ENCODE assay signal across 11 cellular contexts in the genomic region with DNA sequence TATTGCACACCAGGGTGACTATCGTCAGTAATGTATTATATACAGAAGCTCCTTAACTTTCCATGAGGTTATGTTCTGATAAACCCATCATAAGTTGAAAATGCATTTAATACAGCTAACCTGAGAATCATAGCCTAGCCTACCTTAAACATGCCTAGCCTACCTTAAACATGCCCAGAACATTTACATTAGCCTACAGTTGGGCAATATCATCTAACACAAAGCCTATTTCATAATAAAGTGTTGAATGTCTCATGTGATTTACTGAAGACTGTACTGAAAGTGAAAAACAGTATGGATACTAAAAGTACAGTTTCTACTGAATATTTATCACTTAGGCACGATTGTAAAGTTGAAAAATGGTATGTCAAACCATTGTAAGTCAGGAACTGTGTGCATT. TPM values are rescaled to one million over a fixed set of nuclear protein-coding genes. Genes with fewer than 3 reads are reported as not detected.
DNase-seq lines count a peak whose midpoint lies in the region; ATAC-seq, FAIRE-seq and TF ChIP-seq lines count a peak whose summit lies in the region.
"Had no signal": no experiment of that assay in that cellular context is flagged by ENCODE, and none has a peak within 500 bp of the region (broad histone marks: within the 10 kb centered on the region; RNA-seq: fewer than 3 reads in every experiment).

No MANE protein-coding gene starts in this region.

- H3K79me2 ChIP-seq in K562 (ENCODE audit: control insufficient read depth, insufficient read depth, low read length): peaks cover 3% of the 10 kb centered on the region; the same call in 2 of the 3 replicates

- DNase-seq in K562 (ENCODE audit: extremely low read depth in 1 of 4, low spot score in 3 of 4) (no peak), naive B cell (no peak), glutamatergic neuron (no peak), islet precursor cell (no peak), left cardiac atrium (no peak)
- no peak for DNase-seq in stimulated activated CD4-positive, alpha-beta T cell treated with anti-CD3 and anti-CD28 coated beads, Interleukin-4, amount 100 ng/mL, for 4 hours

- H3K9ac ChIP-seq in BLaER1 treated with 17β-estradiol and CSF1 and Interleukin-3, amounts not matched to agents 10 nM and 100 nM: peak overlapping the region in 5 of 11 experiments; percentile 79 to 84 (median 83); a peak in 6 of 22 replicates
- H3K9ac ChIP-seq in HUES6 (ENCODE audit: low read length) (no peak overlapping the region), K562 (ENCODE audit: insufficient read depth in 1 of 2, low read depth in 2 of 2, low read length in 2 of 2) (no peak overlapping the region)

- peaks cover 0 to 10% (median under 1%) of the 10 kb centered on the region in 11 experiments; a peak in 7 of 22 replicates for H3K36me3 ChIP-seq in BLaER1 treated with 17β-estradiol and CSF1 and Interleukin-3, amounts not matched to agents 10 nM and 100 nM
- H3K36me3 ChIP-seq in HUES6 (ENCODE audit: control insufficient read depth, insufficient read depth, low read length) (no peaks in the 10 kb centered on the region), K562 (ENCODE audit: control insufficient read depth, insufficient read depth, low read length) (no peaks in the 10 kb centered on the region)

- CTCF ChIA-PET in K562 (lab: Yijun Ruan, JAX; ENCODE audit: low intra/inter-chr PET ratio): no interaction called here

- no peaks in the 10 kb centered on the region for H3K27me3 ChIP-seq in BLaER1 treated with 17β-estradiol and CSF1 and Interleukin-3, amounts not matched to agents 10 nM and 100 nM
- H3K27me3 ChIP-seq in HUES6 (ENCODE audit: control insufficient read depth, insufficient read depth, low read length) (no peaks in the 10 kb centered on the region), K562 (ENCODE audit: control insufficient read depth in 2 of 2, insufficient read depth in 2 of 2, low read length in 2 of 2) (no peaks in the 10 kb centered on the region)

- POLR2A ChIA-PET in K562 (lab: Yijun Ruan, JAX): interaction anchor here (0.7 to 3.1 kb wide), 5 partner anchors 10 to 299 kb away, joined by 3 to 11 read pairs (median 3); no protein-coding TSS in a partner anchor

- peak overlapping the region; percentile 88 to 99 (median 96) for H3K4me3 Mint-ChIP-seq in naive B cell
- H3K4me3 Mint-ChIP-seq in glutamatergic neuron (ENCODE audit: unreplicated experiment): no peak overlapping the region

- no peak for FAIRE-seq in K562 (lab: Jason Lieb, UNC)

- TF ChIP-seq POLR2A in K562 (conservative IDR thresholded peaks at IDR 0.05): no peak

- peak overlapping the region; percentile 48 to 99 (median 99) for H3K27ac Mint-ChIP-seq in naive B cell
- H3K27ac Mint-ChIP-seq in glutamatergic neuron (ENCODE audit: unreplicated experiment): no peak overlapping the region

- TF ChIP-seq CTCF in K562 (IDR thresholded peaks at IDR 0.05 in 2 of 3, conservative IDR thresholded peaks at IDR 0.05 in 1 of 3; ENCODE audit: insufficient read depth in 2 of 3, low read depth in 1 of 3, low read length in 3 of 3) (no peak), glutamatergic neuron (IDR thresholded peaks at IDR 0.05; ENCODE audit: partially characterized antibody, unreplicated experiment) (no peak)

- H3K4me2 ChIP-seq in BLaER1 treated with 17β-estradiol and CSF1 and Interleukin-3, amounts not matched to agents 10 nM and 100 nM: peak overlapping the region; percentile 89 to 99 (median 98)
- no peak overlapping the region for H3K4me2 ChIP-seq in K562 (ENCODE audit: insufficient read depth, low read length)

- peaks cover 0 to 35% (median 0%) of the 10 kb centered on the region in 11 experiments; a peak in 5 of 22 replicates for H4K20me1 ChIP-seq in BLaER1 treated with 17β-estradiol and CSF1 and Interleukin-3, amounts not matched to agents 10 nM and 100 nM
- H4K20me1 ChIP-seq in K562 (replicated peaks; ENCODE audit: control insufficient read depth, insufficient read depth, low read length): no peaks in the 10 kb centered on the region

- ATAC-seq in K562 (no peak), naive B cell (ENCODE audit: low read depth in 2 of 2) (no peak), left cardiac atrium (no peak)

- peaks cover 3 to 12% of the 10 kb centered on the region in 2 donors for H3K36me3 Mint-ChIP-seq in naive B cell
- no peaks in the 10 kb centered on the region for H3K36me3 Mint-ChIP-seq in glutamatergic neuron (ENCODE audit: unreplicated experiment)

- H3K27me3 Mint-ChIP-seq in naive B cell: no peaks in the 10 kb centered on the region
- peaks cover 10% of the 10 kb centered on the region for H3K27me3 Mint-ChIP-seq in glutamatergic neuron (ENCODE audit: unreplicated experiment)

- intact Hi-C loops in K562 (cut with micrococcal nuclease): no loop called here
- intact Hi-C loops in left cardiac atrium (cut with DNase I): no loop called here

- H3K9me1 ChIP-seq in K562 (ENCODE audit: control insufficient read depth, insufficient read depth, low read length): no peaks in the 10 kb centered on the region

- H3K4me1 ChIP-seq in BLaER1 treated with 17β-estradiol and CSF1 and Interleukin-3, amounts not matched to agents 10 nM and 100 nM: peaks cover 70 to 80% (median 76%) of the 10 kb centered on the region in 10 experiments
- H3K4me1 ChIP-seq in HUES6 (ENCODE audit: control insufficient read depth, insufficient read depth, low read length) (peaks cover 28% of the 10 kb centered on the region), K562 (replicated peaks in 1 of 2; ENCODE audit: control insufficient read depth in 2 of 2, insufficient read depth in 2 of 2, low read length in 2 of 2) (peaks cover 9 to 18% of the 10 kb centered on the region in 2 experiments; a peak in 4 of 5 replicates)

- no peak for TF ChIP-seq RAD21 in K562 (CRISPR knock-in tag; conservative IDR thresholded peaks at IDR 0.05 in 1 of 2, IDR thresholded peaks at IDR 0.05 in 1 of 2)

- no peak overlapping the region for H2AFZ ChIP-seq in K562 (ENCODE audit: low read depth, low read length)

- H3K4me1 Mint-ChIP-seq in naive B cell: peaks cover 59 to 83% (median 70%) of the 10 kb centered on the region in 3 donors
- peaks cover 7% of the 10 kb centered on the region for H3K4me1 Mint-ChIP-seq in glutamatergic neuron (ENCODE audit: low read depth, unreplicated experiment)

- no TSS peak for BruUV-seq in K562 (replicated peaks; lab: Mats Ljungman, UMichigan)

- H3K9me3 Mint-ChIP-seq in naive B cell (no peaks in the 10 kb centered on the region), glutamatergic neuron (ENCODE audit: unreplicated experiment) (peaks cover 10% of the 10 kb centered on the region)

- peak overlapping the region in 2 of 11 experiments; percentile 80 to 84; a peak in 1 of 22 replicates for H3K27ac ChIP-seq in BLaER1 treated with 17β-estradiol and CSF1 and Interleukin-3, amounts not matched to agents 10 nM and 100 nM
- H3K27ac ChIP-seq in HUES6 (ENCODE audit: low read depth, low read length) (no peak overlapping the region), K562 (ENCODE audit: extremely low read depth, low read depth, low read length) (no peak overlapping the region)

- H3K4me3 ChIP-seq in BLaER1 treated with 17β-estradiol and CSF1 and Interleukin-3, amounts not matched to agents 10 nM and 100 nM: peak overlapping the region; percentile 71 to 84 (median 77); a peak in 17 of 20 replicates
- peak overlapping the region; percentile 86; the same call in 1 of the 2 replicates for H3K4me3 ChIP-seq in HUES6 (ENCODE audit: low read depth, low read length)
- H3K4me3 ChIP-seq in K562: no peak overlapping the region

- TF ChIP-seq EP300 in K562 (IDR thresholded peaks at IDR 0.05; ENCODE audit: low read length): no peak

- in situ Hi-C loops in K562 (cut with MboI): no loop called here

- 60% methylated on average over 2 of the region's 2 CpGs for WGBS in K562 (ENCODE audit: insufficient coverage, low coverage, missing lambda C conversion rate)

- no peaks in the 10 kb centered on the region for H3K9me3 ChIP-seq in BLaER1 treated with 17β-estradiol and CSF1 and Interleukin-3, amounts not matched to agents 10 nM and 100 nM (replicated peaks in 1 of 11)
- H3K9me3 ChIP-seq in HUES6 (ENCODE audit: control insufficient read depth, insufficient read depth, low read depth, low read length) (no peaks in the 10 kb centered on the region), K562 (replicated peaks; ENCODE audit: control insufficient read depth, insufficient read depth, low read depth, low read length) (no peaks in the 10 kb centered on the region)

RNA-seq across cellular contexts. Expression of a gene that starts 1.5 kb away (rescaled TPM):
- total RNA-seq in K562 (2011; cell fraction: chromatin; rRNA removed; ENCODE audit: low replicate concordance): 6.6 and 8.0 TPM in 2 replicates
- 8.3 and 9.7 TPM in 2 replicates for total RNA-seq in K562 (2011; cell fraction: nucleolus; rRNA removed)
- 9.1 and 11.3 TPM in 2 replicates for total RNA-seq in K562 (2011; cell fraction: nucleoplasm; rRNA removed)
- total RNA-seq in K562 (2014; rRNA removed) (9.9 and 12.4 TPM in 2 replicates), K562 (2014; rRNA removed; fragmentation: Illumina TruSeq; extraction: Trizol) (11.9 and 12.3 TPM in 2 replicates), K562 (2015; rRNA removed; fragmentation: Illumina TruSeq; extraction: Trizol) (34.0 and 36.0 TPM in 2 replicates), K562 (2021) (13.2 and 14.4 TPM in 2 replicates), glutamatergic neuron (ENCODE audit: unreplicated experiment) (13.7 TPM), left cardiac atrium (10 to 100 TPM; 29.9 to 33.1 TPM)
- polyA plus RNA-seq in K562 (2011; rRNA removed) (5.8 and 9.1 TPM in 2 replicates), K562 (2014; fragmentation: Illumina TruSeq; extraction: Trizol) (10.6 and 11.1 TPM in 2 replicates), K562 (2014; fragmentation: Nextera tagmentation; extraction: Ambion mirVana) (1 to 10 TPM; 7.1 to 10.0 TPM), K562 (2014; rRNA removed) (7.3 TPM in 2 replicates), naive B cell (ENCODE audit: low read depth in 6 of 6) (10 to 100 TPM; 37.6 to 74.5 (median 53.4) TPM)
- polyA plus RNA-seq in K562 (2011; cell fraction: cytosol; rRNA removed): 5.6 and 8.0 TPM in 2 replicates
- polyA plus RNA-seq in K562 (2011; cell fraction: nucleus; rRNA removed): 2.5 and 3.4 TPM in 2 replicates
- polyA plus RNA-seq in K562 (2012): 18.5 and 29.7 TPM in 2 replicates
- 10.4 and 13.3 TPM in 2 replicates for polyA minus RNA-seq in K562 (2011; rRNA and poly(A)+ RNA removed)
- polyA minus RNA-seq in K562 (2011; cell fraction: cytosol; rRNA and poly(A)+ RNA removed): 6.2 and 9.7 TPM in 2 replicates
- 1.2 and 3.4 TPM in 2 replicates for polyA minus RNA-seq in K562 (2011; cell fraction: nucleus; rRNA and poly(A)+ RNA removed)

RNA-seq across cellular contexts. Expression of a gene that starts 30.6 kb away (rescaled TPM):
- 4.2 and 7.7 TPM in 2 replicates for total RNA-seq in K562 (2011; cell fraction: chromatin; rRNA removed; ENCODE audit: low replicate concordance)
- 3.7 and 3.8 TPM in 2 replicates for total RNA-seq in K562 (2011; cell fraction: nucleolus; rRNA removed)
- total RNA-seq in K562 (2011; cell fraction: nucleoplasm; rRNA removed): 5.5 and 8.5 TPM in 2 replicates
- 8.0 and 10.7 TPM in 2 replicates for total RNA-seq in K562 (2014; rRNA removed)
- total RNA-seq in K562 (2014; rRNA removed; fragmentation: Illumina TruSeq; extraction: Trizol): 7.2 and 7.3 TPM in 2 replicates
- total RNA-seq in K562 (2015; rRNA removed; fragmentation: Illumina TruSeq; extraction: Trizol): 10.4 and 10.6 TPM in 2 replicates
- total RNA-seq in K562 (2021): 7.5 and 7.6 TPM in 2 replicates
- 11.5 and 12.2 TPM in 2 replicates for polyA plus RNA-seq in K562 (2011; rRNA removed)
- 8.8 and 11.5 TPM in 2 replicates for polyA plus RNA-seq in K562 (2011; cell fraction: cytosol; rRNA removed)
- polyA plus RNA-seq in K562 (2011; cell fraction: nucleus; rRNA removed): 4.4 and 4.6 TPM in 2 replicates
- polyA plus RNA-seq in K562 (2012): 10.4 and 12.9 TPM in 2 replicates
- polyA plus RNA-seq in K562 (2014; fragmentation: Illumina TruSeq; extraction: Trizol): 9.6 and 11.1 TPM in 2 replicates
- 1 to 10 TPM in 1 of 2 experiments, under 1 TPM in 1; 0.65 to 1.5 TPM for polyA plus RNA-seq in K562 (2014; fragmentation: Nextera tagmentation; extraction: Ambion mirVana)
- 6.6 and 7.2 TPM in 2 replicates for polyA plus RNA-seq in K562 (2014; rRNA removed)
- polyA minus RNA-seq in K562 (2011; rRNA and poly(A)+ RNA removed): 8.0 and 8.5 TPM in 2 replicates
- 3.7 and 3.9 TPM in 2 replicates for polyA minus RNA-seq in K562 (2011; cell fraction: cytosol; rRNA and poly(A)+ RNA removed)
- 1.8 and 3.9 TPM in 2 replicates for polyA minus RNA-seq in K562 (2011; cell fraction: nucleus; rRNA and poly(A)+ RNA removed)
- polyA plus RNA-seq in naive B cell (ENCODE audit: low read depth in 6 of 6): 100 to 1,000 TPM in 3 of 6 donors, 10 to 100 TPM in 3; 76.4 to 143 (median 98.1) TPM
- total RNA-seq in glutamatergic neuron (ENCODE audit: unreplicated experiment): 2.0 TPM
- 100 to 1,000 TPM; 148 to 161 TPM for total RNA-seq in left cardiac atrium

RNA-seq across cellular contexts. Expression of a gene that starts 49.0 kb away (rescaled TPM):
- total RNA-seq in K562 (2011; cell fraction: chromatin; rRNA removed; ENCODE audit: low replicate concordance): not detected in 2 replicates
- total RNA-seq in K562 (2011; cell fraction: nucleolus; rRNA removed): not detected in 2 replicates
- total RNA-seq in K562 (2011; cell fraction: nucleoplasm; rRNA removed): not detected in 2 replicates
- total RNA-seq in K562 (2014; rRNA removed) (not detected in 2 replicates), K562 (2014; rRNA removed; fragmentation: Illumina TruSeq; extraction: Trizol) (not detected in 2 replicates), K562 (2015; rRNA removed; fragmentation: Illumina TruSeq; extraction: Trizol) (not detected in 2 replicates), K562 (2021) (not detected in 2 replicates), glutamatergic neuron (ENCODE audit: unreplicated experiment) (not detected), left cardiac atrium (not detected)
- polyA plus RNA-seq in K562 (2011; rRNA removed) (not detected in 2 replicates), K562 (2014; fragmentation: Illumina TruSeq; extraction: Trizol) (not detected in 2 replicates), K562 (2014; fragmentation: Nextera tagmentation; extraction: Ambion mirVana) (not detected), K562 (2014; rRNA removed) (not detected in 2 replicates), naive B cell (ENCODE audit: low read depth in 6 of 6) (under 1 TPM in 1 of 6 donors, not detected in 5; 0.26 TPM)
- not detected in 2 replicates for polyA plus RNA-seq in K562 (2011; cell fraction: cytosol; rRNA removed)
- polyA plus RNA-seq in K562 (2011; cell fraction: nucleus; rRNA removed): not detected in 2 replicates
- not detected in 2 replicates for polyA plus RNA-seq in K562 (2012)
- polyA minus RNA-seq in K562 (2011; rRNA and poly(A)+ RNA removed): not detected in 2 replicates
- polyA minus RNA-seq in K562 (2011; cell fraction: cytosol; rRNA and poly(A)+ RNA removed): not detected in 2 replicates
- polyA minus RNA-seq in K562 (2011; cell fraction: nucleus; rRNA and poly(A)+ RNA removed): not detected in 2 replicates
- total RNA-seq: G401, glomerular endothelial cell had no signal
- polyA plus RNA-seq: adipose tissue had no signal

Comparison
In these comparisons a context has a peak if more than half of its experiments do, and no peak if none do; other contexts are left out.
1. RNA of a gene that starts 30.6 kb away (total RNA-seq): 148 to 161 TPM in left cardiac atrium; 3.7 to 10.7 TPM in K562 and 2.0 TPM in glutamatergic neuron (single experiment); every median in the first group is over 10 times any median in the second.